25 cellular contexts compared by ENCODE assay signal in genomic region chr1:40768146-40768990, GRCh38. TPM values are rescaled to one million over a fixed set of nuclear protein-coding genes. Genes with fewer than 3 reads are reported as not detected.
DNase-seq lines count a peak whose midpoint lies in the region; ATAC-seq and TF ChIP-seq lines count a peak whose summit lies in the region.
"Had no signal": no experiment of that assay in that cellular context is flagged by ENCODE, and none has a peak within 500 bp of the region (broad histone marks: within the 10 kb centered on the region; RNA-seq: fewer than 3 reads in every experiment).

No MANE protein-coding gene starts in this region.

- no peaks in the 10 kb centered on the region for H3K79me2 ChIP-seq in GM23338 (replicated peaks; ENCODE audit: insufficient read depth)

- peaks cover 19% of the 10 kb centered on the region for H3K4me1 Mint-ChIP-seq in activated T-cell treated with anti-CD3 and anti-CD28 coated beads, Interleukin-2, amount 50 U/mL, for 72 hours (ENCODE audit: low read depth)
- peaks cover 37% of the 10 kb centered on the region for H3K4me1 Mint-ChIP-seq in GM23338

- no peaks in the 10 kb centered on the region for H3K27me3 Mint-ChIP-seq in activated T-cell treated with anti-CD3 and anti-CD28 coated beads, Interleukin-2, amount 50 U/mL, for 72 hours (ENCODE audit: low read depth)
- peaks cover 5% of the 10 kb centered on the region for H3K27me3 Mint-ChIP-seq in GM23338 (ENCODE audit: insufficient read depth, low read depth, poor library complexity)
- H3K27me3 Mint-ChIP-seq: activated CD8-positive, alpha-beta memory T cell treated with anti-CD3 and anti-CD28 coated beads, Interleukin-2, amount 10 ng/mL, durations not matched to agents 7 days and 5 days had no signal

- H4K20me1 ChIP-seq in GM23338 (replicated peaks; ENCODE audit: insufficient read depth): no peaks in the 10 kb centered on the region; the same call in 1 of the 2 replicates

- peaks cover 8% of the 10 kb centered on the region for H3F3A ChIP-seq in GM23338 (replicated peaks; ENCODE audit: low read depth)

- H3K27me3 ChIP-seq in GM23338 (ENCODE audit: insufficient read depth): no peaks in the 10 kb centered on the region
- no peaks in the 10 kb centered on the region for H3K27me3 ChIP-seq in dorsolateral prefrontal cortex
- H3K27me3 ChIP-seq: colonic mucosa, SJSA1 had no signal

- peaks cover 13% of the 10 kb centered on the region for H3K4me1 ChIP-seq in GM23338 (ENCODE audit: insufficient read depth)
- H3K4me1 ChIP-seq: A549, colonic mucosa, lower lobe of right lung, SJSA1 had no signal

- no peak overlapping the region for H3K4me3 Mint-ChIP-seq in activated T-cell treated with anti-CD3 and anti-CD28 coated beads, Interleukin-2, amount 50 U/mL, for 72 hours
- H3K4me3 Mint-ChIP-seq in GM23338: no peak overlapping the region
- H3K4me3 Mint-ChIP-seq: activated CD8-positive, alpha-beta memory T cell treated with anti-CD3 and anti-CD28 coated beads, Interleukin-2, amount 10 ng/mL, durations not matched to agents 7 days and 5 days; neural crest cell had no signal

- H3K36me3 Mint-ChIP-seq in activated T-cell treated with anti-CD3 and anti-CD28 coated beads, Interleukin-2, amount 50 U/mL, for 72 hours (ENCODE audit: insufficient read depth in 2 of 2): peaks cover 5 to 6% of the 10 kb centered on the region in 2 donors
- H3K36me3 Mint-ChIP-seq in GM23338 (ENCODE audit: low read depth): peaks cover 77% of the 10 kb centered on the region

- peak overlapping the region; percentile 44 for H3K27ac Mint-ChIP-seq in activated T-cell treated with anti-CD3 and anti-CD28 coated beads, Interleukin-2, amount 50 U/mL, for 72 hours
- H3K27ac Mint-ChIP-seq in GM23338: peak overlapping the region; percentile 15; the same call in 1 of the 2 replicates

- no peak for ATAC-seq in activated T-cell treated with anti-CD3 and anti-CD28 coated beads, Interleukin-2, amount 50 U/mL, for 72 hours (replicated peaks in 1 of 2)
- ATAC-seq in GM23338: no peak
- peak; percentile 42 for ATAC-seq in sciatic nerve
- no peak for ATAC-seq in HG03442 (IDR thresholded peaks at IDR 0.05; ENCODE audit: unreplicated experiment)
- ATAC-seq: A549; activated CD8-positive, alpha-beta memory T cell treated with anti-CD3 and anti-CD28 coated beads, Interleukin-2, amount 10 ng/mL, durations not matched to agents 7 days and 5 days; lower lobe of right lung; mucosa of descending colon had no signal

- H2AFZ ChIP-seq in GM23338: no peak overlapping the region

- intact Hi-C loops in sciatic nerve (cut with DNase I): no loop called here
- intact Hi-C loops in dorsolateral prefrontal cortex (cut with DNase I): loop anchor here in 1 of 2 donors (10.0 kb wide), 1 partner anchor 154 kb away; no protein-coding TSS in a partner anchor

- no peak for DNase-seq in activated T-cell treated with anti-CD3 and anti-CD28 coated beads, Interleukin-2, amount 50 U/mL, for 72 hours
- no peak for DNase-seq in activated T-cell treated with anti-CD3 and anti-CD28 coated beads, Interleukin-2, amount 50 U/mL, for 48 hours
- DNase-seq in GM23338 (ENCODE audit: low spot score) (no peak), foreskin melanocyte (peak; percentile 54), sciatic nerve (ENCODE audit: low spot score) (no peak), NCI-H2171 (lab: John Stamatoyannopoulos, UW) (no peak), dorsolateral prefrontal cortex (no peak)
- DNase-seq: activated CD4-positive, CD25-positive, alpha-beta regulatory T cell treated with anti-CD3 and anti-CD28 coated beads, Interleukin-2, amount 50 U/mL, for 72 hours; activated CD8-positive, alpha-beta memory T cell treated with anti-CD3 and anti-CD28 coated beads, Interleukin-2, amount 10 ng/mL, durations not matched to agents 7 days and 5 days; colonic mucosa; DND-41; kidney; lower lobe of right lung; mucosa of descending colon; NCI-H1694; NCI-H2171 treated with DMSO at 0.1 percent for 48 hours; NCI-H524 treated with DMSO at 0.1 percent for 48 hours; NK-92 treated with Interleukin-12 subunit alpha and Interleukin-12 subunit beta, amount 100 ng/mL, for 24 hours; stimulated activated CD8-positive, alpha-beta memory T cell treated with anti-CD3 and anti-CD28 coated beads, Interleukin-4, amount 100 ng/mL, for 48 hours; T-helper 1 cell had no signal

- H3K36me3 ChIP-seq in GM23338 (ENCODE audit: insufficient read depth): peaks cover 3% of the 10 kb centered on the region
- H3K36me3 ChIP-seq: colonic mucosa had no signal

- no peaks in the 10 kb centered on the region for H3K9me3 Mint-ChIP-seq in activated T-cell treated with anti-CD3 and anti-CD28 coated beads, Interleukin-2, amount 50 U/mL, for 72 hours
- H3K9me3 Mint-ChIP-seq in GM23338: no peaks in the 10 kb centered on the region
- H3K9me3 Mint-ChIP-seq: neural crest cell had no signal

- H3K9me2 ChIP-seq in GM23338 (ENCODE audit: insufficient read depth): no peaks in the 10 kb centered on the region

- H3K27ac ChIP-seq in GM23338 (ENCODE audit: low read depth) (no peak overlapping the region), dorsolateral prefrontal cortex (peak overlapping the region in 29 of 59 donors; percentile 2 to 65 (median 25))
- H3K27ac ChIP-seq: A549, colonic mucosa, HL-60, lower lobe of right lung, SJSA1 had no signal

- H3K4me3 ChIP-seq in GM23338 (no peak overlapping the region), dorsolateral prefrontal cortex (no peak overlapping the region)
- H3K4me3 ChIP-seq: A549, colonic mucosa, lower lobe of right lung, mucosa of descending colon, SJSA1 had no signal

- no peak overlapping the region for H3K4me2 ChIP-seq in GM23338
- H3K4me2 ChIP-seq: A549 had no signal

- TF ChIP-seq CTCF in GM23338 (conservative IDR thresholded peaks at IDR 0.05; ENCODE audit: low read depth in 2 of 2) (no peak), dorsolateral prefrontal cortex (IDR thresholded peaks at IDR 0.05 in 54 of 56, conservative IDR thresholded peaks at IDR 0.05 in 2 of 56; ENCODE audit: low read depth in 1 of 56, partially characterized antibody in 56 of 56) (no peak)

TF ChIP-seq in GM23338, 12 proteins besides CTCF, POLR2A, EP300 and RAD21:
- no peak for TF ChIP-seq EZH2 (IDR thresholded peaks at IDR 0.05; ENCODE audit: low read depth, unreplicated experiment)
TF ChIP-seq in GM23338: peak in this region for 0.

RNA-seq across cellular contexts. Expression of gene KCNQ4, which starts 15.2 kb away (rescaled TPM):
- total RNA-seq in activated T-cell treated with anti-CD3 and anti-CD28 coated beads, Interleukin-2, amount 50 U/mL, for 72 hours: under 1 TPM; 0.58 to 0.60 TPM
- total RNA-seq in GM23338 (2014; rRNA removed; shearing (Covaris generic)): 2.9 and 3.0 TPM in 2 replicates
- 1.3 and 2.0 TPM in 2 replicates for polyA plus RNA-seq in GM23338 (2016; fragmentation: Nextera tagmentation; extraction: Ambion mirVana)
- 2.3 TPM for total RNA-seq in sciatic nerve
- 10 to 100 TPM in 10 of 120 experiments, 1 to 10 TPM in 110; 2.1 to 12.7 (median 6.9) TPM for total RNA-seq in dorsolateral prefrontal cortex
